8 cellular contexts compared by ENCODE assay signal in genomic region chr16:18131587-18131986, GRCh38.
DNase-seq lines count a peak whose midpoint lies in the region; ATAC-seq, FAIRE-seq and TF ChIP-seq lines count a peak whose summit lies in the region.
"Not testable (repeated sequence)": the region's sequence is repeated elsewhere in the genome, so short reads cannot be mapped to it uniquely, and the experiment has no call there.

No MANE protein-coding gene starts in this region.

- CTCF ChIA-PET in activated CD4-positive, alpha-beta T cell treated with anti-CD3 and anti-CD28 coated beads for 36 hours (lab: Charles Lee): not testable (repeated sequence)

- ATAC-seq in activated CD4-positive, alpha-beta T cell treated with anti-CD3 and anti-CD28 coated beads for 36 hours: peak; percentile 64
- ATAC-seq in left lobe of liver (peak; percentile 99), psoas muscle (peak; percentile 73 to 94 (median 84))

- H3K36me3 ChIP-seq in bronchial epithelial cell (ENCODE audit: control insufficient read depth, insufficient read depth, low read length); psoas muscle (ENCODE audit: insufficient read depth in 1 of 2, low read depth in 1 of 2): not testable (repeated sequence)

- H3K4me1 Mint-ChIP-seq in activated CD4-positive, alpha-beta T cell treated with anti-CD3 and anti-CD28 coated beads for 36 hours: not testable (repeated sequence)

- not testable (repeated sequence) for H3K27me3 ChIP-seq in bronchial epithelial cell (ENCODE audit: control insufficient read depth, insufficient read depth, low read length); psoas muscle (ENCODE audit: insufficient read depth in 3 of 3, low read length in 2 of 3)

- intact Hi-C loops in activated CD4-positive, alpha-beta T cell treated with anti-CD3 and anti-CD28 coated beads for 36 hours (cut with DNase I, micrococcal nuclease); psoas muscle (cut with DNase I): not testable (repeated sequence)

- not testable (repeated sequence) for H3K27ac Mint-ChIP-seq in activated CD4-positive, alpha-beta T cell treated with anti-CD3 and anti-CD28 coated beads for 36 hours

- POLR2A ChIA-PET in activated CD4-positive, alpha-beta T cell treated with anti-CD3 and anti-CD28 coated beads for 36 hours (lab: Charles Lee): not testable (repeated sequence)

- not testable (repeated sequence) for DNase-seq in GM12891 (ENCODE audit: insufficient read length, low spot score); activated CD4-positive, alpha-beta T cell treated with anti-CD3 and anti-CD28 coated beads for 36 hours; bronchial epithelial cell (ENCODE audit: low read depth); fibroblast of the aortic adventitia (ENCODE audit: low read depth); left lobe of liver (ENCODE audit: low spot score); psoas muscle
- peak; percentile 8 for DNase-seq in NCI-H69 (lab: John Stamatoyannopoulos, UW)

- not testable (repeated sequence) for H3K9me3 ChIP-seq in psoas muscle

- FAIRE-seq in A204.1 (lab: Jason Lieb, UNC) (peak; percentile 44), GM12891 (lab: Jason Lieb, UNC) (peak; percentile 76)
- FAIRE-seq in bronchial epithelial cell (lab: Jason Lieb, UNC): not testable (repeated sequence)

- not testable (repeated sequence) for H3K36me3 Mint-ChIP-seq in activated CD4-positive, alpha-beta T cell treated with anti-CD3 and anti-CD28 coated beads for 36 hours (ENCODE audit: low read depth)

- not testable (repeated sequence) for H3K27me3 Mint-ChIP-seq in activated CD4-positive, alpha-beta T cell treated with anti-CD3 and anti-CD28 coated beads for 36 hours

- H3K9me3 Mint-ChIP-seq in activated CD4-positive, alpha-beta T cell treated with anti-CD3 and anti-CD28 coated beads for 36 hours (ENCODE audit: low read depth): not testable (repeated sequence)

- not testable (repeated sequence) for H3K27ac ChIP-seq in psoas muscle

- H3K4me3 Mint-ChIP-seq in activated CD4-positive, alpha-beta T cell treated with anti-CD3 and anti-CD28 coated beads for 36 hours: not testable (repeated sequence)

- not testable (repeated sequence) for H3K4me3 ChIP-seq in bronchial epithelial cell (ENCODE audit: low read depth, low read length); fibroblast of the aortic adventitia (ENCODE audit: low read depth, low read length); psoas muscle

- H3K4me1 ChIP-seq in psoas muscle: not testable (repeated sequence)

- WGBS in psoas muscle, 3 donors: 0 to 14% methylated on average over 1 to 2 of the region's 6 CpGs; no CpG with 5 or more reads in 1 of the 3 donors

- not testable (repeated sequence) for TF ChIP-seq POLR2A in GM12891 (IDR thresholded peaks at IDR 0.05; ENCODE audit: low read depth, low read length)

- peak; percentile 41 for TF ChIP-seq CTCF in bronchial epithelial cell (IDR thresholded peaks at IDR 0.05; ENCODE audit: insufficient read depth, low read length, severe bottlenecking)
- peak; percentile 48 for TF ChIP-seq CTCF in fibroblast of the aortic adventitia (IDR thresholded peaks at IDR 0.05; ENCODE audit: insufficient read depth, low read length)
- TF ChIP-seq CTCF in psoas muscle (IDR thresholded peaks at IDR 0.05): peak; percentile 32
